8 cellular contexts compared by ENCODE assay signal in the genomic region with DNA sequence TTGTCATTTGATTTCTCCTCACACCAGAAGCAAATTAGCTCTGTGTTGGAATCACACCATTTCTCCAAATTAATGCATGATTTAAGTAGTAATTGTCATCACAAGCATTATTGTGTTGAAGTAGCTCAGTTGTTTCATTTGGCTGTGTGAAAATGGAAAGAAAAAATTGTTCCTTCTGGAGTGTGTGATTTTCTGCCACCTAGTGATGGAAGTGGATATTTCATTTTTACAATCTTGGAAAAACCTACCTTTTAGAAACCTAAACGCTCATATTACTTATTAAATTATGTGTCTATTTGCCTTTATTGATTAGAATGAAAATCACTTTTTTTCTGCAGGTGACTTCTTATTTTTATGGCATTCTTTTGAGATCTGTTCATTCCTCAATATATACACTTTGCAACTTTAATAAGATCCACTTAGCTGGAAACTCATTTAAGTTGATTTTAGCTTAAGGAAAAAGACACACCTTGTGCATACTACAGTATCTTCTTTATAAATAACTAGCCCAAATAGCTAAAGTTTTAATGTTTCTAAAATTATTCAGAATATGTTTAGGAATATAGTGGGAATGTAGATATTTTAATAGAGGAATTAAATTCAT. TPM values are rescaled to one million over a fixed set of nuclear protein-coding genes. Genes with fewer than 3 reads are reported as not detected.
DNase-seq lines count a peak whose midpoint lies in the region; ATAC-seq and TF ChIP-seq lines count a peak whose summit lies in the region.

No MANE protein-coding gene starts in this region.

- no peak overlapping the region for H3K27ac ChIP-seq in upper lobe of right lung

- DNase-seq in GM06990 (ENCODE audit: extremely low read depth, insufficient read length) (no peak), SK-MEL-5 (ENCODE audit: low read depth, low spot score) (peak; percentile 55), glomerular endothelial cell (ENCODE audit: extremely low read depth, low read depth, low spot score) (peak; percentile 10), upper lobe of right lung (no peak), NCI-H226 (no peak), UCSD-AML1 (lab: John Stamatoyannopoulos, UW; ENCODE audit: unreplicated experiment) (no peak), NCI-H1436 treated with DMSO at 0.1 percent for 48 hours (lab: John Stamatoyannopoulos, UW) (no peak)

- H3K27me3 ChIP-seq in GM06990 (replicated peaks; ENCODE audit: control insufficient read depth, insufficient read depth, low read length): no peaks in the 10 kb centered on the region
- no peaks in the 10 kb centered on the region for H3K27me3 ChIP-seq in upper lobe of right lung

- in situ Hi-C loops in SK-MEL-5 (cut with HindIII; ENCODE audit: low pct_unique_long_range_greater_than_20kb, low sequenced_read_pairs): no loop called here

- ATAC-seq in HG02885 (IDR thresholded peaks at IDR 0.05; ENCODE audit: poor library complexity, unreplicated experiment): peak; percentile 64
- ATAC-seq in upper lobe of right lung: no peak

- H3K36me3 ChIP-seq in GM06990 (ENCODE audit: control insufficient read depth, insufficient read depth, low read length) (peaks cover 2% of the 10 kb centered on the region), upper lobe of right lung (no peaks in the 10 kb centered on the region)

- H3K9me3 ChIP-seq in upper lobe of right lung: no peaks in the 10 kb centered on the region

- TF ChIP-seq CTCF in GM06990 (IDR thresholded peaks at IDR 0.05; ENCODE audit: insufficient read depth, low read length, poor library complexity, severe bottlenecking) (peak; percentile 45), upper lobe of right lung (IDR thresholded peaks at IDR 0.05) (peak; percentile 64)

- H3K4me3 ChIP-seq in GM06990 (replicated peaks; ENCODE audit: low read depth, low read length): no peak overlapping the region
- no peak overlapping the region for H3K4me3 ChIP-seq in upper lobe of right lung

- intact Hi-C loops in upper lobe of right lung (cut with DNase I): no loop called here

- H3K4me1 ChIP-seq in upper lobe of right lung: no peaks in the 10 kb centered on the region

RNA-seq across cellular contexts. Expression of gene SRI, which starts 50.0 kb away (rescaled TPM):
- 168 and 195 TPM in 2 replicates for total RNA-seq in SK-MEL-5 (2014; rRNA removed; shearing (Covaris generic))
- 68.0 and 99.2 TPM in 2 replicates for polyA plus RNA-seq in SK-MEL-5 (2015; cell fraction: cytosol; rRNA removed)
- polyA plus RNA-seq in SK-MEL-5 (2015; cell fraction: nucleus; rRNA removed): 76.0 and 104 TPM in 2 replicates
- 139 and 149 TPM in 2 replicates for total RNA-seq in glomerular endothelial cell
- 115 TPM for total RNA-seq in upper lobe of right lung

Comparison
In these comparisons a context has a peak if more than half of its experiments do, and no peak if none do; other contexts are left out.
1. DNase-seq: peak in SK-MEL-5 (single experiment) and glomerular endothelial cell (single experiment); none in GM06990 (single experiment), upper lobe of right lung (single experiment), NCI-H226 (single experiment), UCSD-AML1 (single experiment) and NCI-H1436 treated with DMSO at 0.1 percent for 48 hours (single experiment).